Comparison of ENCODE assay signal across 15 cellular contexts in genomic region chr6:112007805-112008204, GRCh38. TPM values are rescaled to one million over a fixed set of nuclear protein-coding genes. Genes with fewer than 3 reads are reported as not detected.
DNase-seq lines count a peak whose midpoint lies in the region; ATAC-seq and TF ChIP-seq lines count a peak whose summit lies in the region.
"Had no signal": no experiment of that assay in that cellular context is flagged by ENCODE, and none has a peak within 500 bp of the region (broad histone marks: within the 10 kb centered on the region; RNA-seq: fewer than 3 reads in every experiment).

No MANE protein-coding gene starts in this region.

- peaks cover 21% of the 10 kb centered on the region for H3K4me1 Mint-ChIP-seq in activated T-helper 1 cell treated with anti-CD3 and anti-CD28 coated beads, Interleukin-12 subunit alpha, Interleukin-12 subunit beta, Interleukin-2, Interleukin-4 antibody, amounts not matched to agents 30 ng/mL and 10 ng/mL and 1 ng/mL, durations not matched to agents 14 hours and 24 hours and 36 hours (ENCODE audit: low read depth)

- no peak overlapping the region for H3K27ac Mint-ChIP-seq in activated T-helper 1 cell treated with anti-CD3 and anti-CD28 coated beads, Interleukin-12 subunit alpha, Interleukin-12 subunit beta, Interleukin-2, Interleukin-4 antibody, amounts not matched to agents 30 ng/mL and 10 ng/mL and 1 ng/mL, durations not matched to agents 14 hours and 24 hours and 36 hours

- H3K9ac ChIP-seq in GM23248 (no peak overlapping the region), rectal smooth muscle tissue (ENCODE audit: low read length) (no peak overlapping the region)
- H3K9ac ChIP-seq: parathyroid adenoma had no signal

- no peak overlapping the region for H3K4me3 Mint-ChIP-seq in activated T-helper 1 cell treated with anti-CD3 and anti-CD28 coated beads, Interleukin-12 subunit alpha, Interleukin-12 subunit beta, Interleukin-2, Interleukin-4 antibody, amounts not matched to agents 30 ng/mL and 10 ng/mL and 1 ng/mL, durations not matched to agents 14 hours and 24 hours and 36 hours

- no peak for TF ChIP-seq EP300 in gastroesophageal sphincter (IDR thresholded peaks at IDR 0.05)

- H3K4me1 ChIP-seq in GM23248 (ENCODE audit: insufficient read depth) (peaks cover 15% of the 10 kb centered on the region), SJCRH30 (peaks cover 32% of the 10 kb centered on the region), gastroesophageal sphincter (peaks cover 0 to 20% (median 7%) of the 10 kb centered on the region in 3 donors), rectal smooth muscle tissue (ENCODE audit: control insufficient read depth, insufficient read depth, low read length) (peaks cover 7% of the 10 kb centered on the region)
- H3K4me1 ChIP-seq: body of pancreas, parathyroid adenoma had no signal

- H3K27me3 ChIP-seq in GM23248 (replicated peaks; ENCODE audit: insufficient read depth), result no peaks in the 10 kb centered on the region
- H3K27me3 ChIP-seq in SJCRH30, result no peaks in the 10 kb centered on the region
- no peaks in the 10 kb centered on the region for H3K27me3 ChIP-seq in gastroesophageal sphincter
- no peaks in the 10 kb centered on the region for H3K27me3 ChIP-seq in rectal smooth muscle tissue (ENCODE audit: control insufficient read depth, insufficient read depth, low read length)
- H3K27me3 ChIP-seq: body of pancreas had no signal

- no peak overlapping the region for H2AFZ ChIP-seq in GM23248
- H2AFZ ChIP-seq: parathyroid adenoma had no signal

- H3K27ac ChIP-seq in GM23248 (no peak overlapping the region), SJCRH30 (peak overlapping the region; percentile 71), gastroesophageal sphincter (peak overlapping the region in 3 of 4 donors; percentile 41 to 54 (median 51)), rectal smooth muscle tissue (ENCODE audit: low read depth, low read length) (peak overlapping the region; percentile 44)
- H3K27ac ChIP-seq: parathyroid adenoma, thoracic aorta had no signal

- H3K36me3 Mint-ChIP-seq in activated T-helper 1 cell treated with anti-CD3 and anti-CD28 coated beads, Interleukin-12 subunit alpha, Interleukin-12 subunit beta, Interleukin-2, Interleukin-4 antibody, amounts not matched to agents 30 ng/mL and 10 ng/mL and 1 ng/mL, durations not matched to agents 14 hours and 24 hours and 36 hours (ENCODE audit: low read depth), result peaks cover 2% of the 10 kb centered on the region

- DNase-seq in GM23248, result peak; percentile 63
- no peak for DNase-seq in SJCRH30
- no peak for DNase-seq in amniotic stem cell (lab: John Stamatoyannopoulos, UW)
- DNase-seq in NCI-H82 (lab: John Stamatoyannopoulos, UW), result no peak
- no peak for DNase-seq in GM19240 (ENCODE audit: insufficient read length, low spot score)
- DNase-seq in activated T-helper 1 cell treated with anti-CD3 and anti-CD28 coated beads, Interleukin-12 subunit alpha, Interleukin-12 subunit beta, Interleukin-2, Interleukin-4 antibody, amounts not matched to agents 30 ng/mL and 10 ng/mL and 1 ng/mL, durations not matched to agents 14 hours and 24 hours and 36 hours (ENCODE audit: low spot score), result no peak
- DNase-seq: COR-L47, NCI-H1105 treated with DMSO at 0.1 percent for 48 hours, NCI-H524 treated with DMSO at 0.1 percent for 48 hours had no signal

- H3K4me2 ChIP-seq in GM23248 (ENCODE audit: unreplicated experiment), result no peak overlapping the region

- intact Hi-C loops in activated T-helper 1 cell treated with anti-CD3 and anti-CD28 coated beads, Interleukin-12 subunit alpha, Interleukin-12 subunit beta, Interleukin-2, Interleukin-4 antibody, amounts not matched to agents 30 ng/mL and 10 ng/mL and 1 ng/mL, durations not matched to agents 14 hours and 24 hours and 36 hours (cut with micrococcal nuclease), result no loop called here

- in situ Hi-C loops in GM23248 (cut with MboI), result no loop called here

- no peaks in the 10 kb centered on the region for H3K36me3 ChIP-seq in GM23248 (ENCODE audit: low read depth)
- no peaks in the 10 kb centered on the region for H3K36me3 ChIP-seq in SJCRH30
- no peaks in the 10 kb centered on the region for H3K36me3 ChIP-seq in gastroesophageal sphincter
- H3K36me3 ChIP-seq in rectal smooth muscle tissue (ENCODE audit: control insufficient read depth, insufficient read depth, low read length), result no peaks in the 10 kb centered on the region
- H3K36me3 ChIP-seq: thoracic aorta had no signal

- no peaks in the 10 kb centered on the region for H3K9me2 ChIP-seq in GM23248 (ENCODE audit: insufficient read depth)

- no peaks in the 10 kb centered on the region for H3K27me3 Mint-ChIP-seq in activated T-helper 1 cell treated with anti-CD3 and anti-CD28 coated beads, Interleukin-12 subunit alpha, Interleukin-12 subunit beta, Interleukin-2, Interleukin-4 antibody, amounts not matched to agents 30 ng/mL and 10 ng/mL and 1 ng/mL, durations not matched to agents 14 hours and 24 hours and 36 hours (ENCODE audit: insufficient read depth)

- peak; percentile 63 for ATAC-seq in gastroesophageal sphincter

- WGBS in GM23248 (ENCODE audit: low coverage in 1 of 2, low lambda C conversion rate in 2 of 2, missing lambda C conversion rate in 2 of 2), 2 experiments, result 34 to 35% methylated on average over 3 of the region's 3 CpGs
- WGBS in gastroesophageal sphincter (ENCODE audit: low coverage in 1 of 2), 2 donors, result 20 to 71% methylated on average over 1 to 3 of the region's 3 CpGs

- H3K79me2 ChIP-seq in GM23248 (ENCODE audit: insufficient read depth), result no peaks in the 10 kb centered on the region
- H3K79me2 ChIP-seq: parathyroid adenoma had no signal

- no peak for TF ChIP-seq POLR2A in gastroesophageal sphincter (IDR thresholded peaks at IDR 0.05)

- H3K9me3 ChIP-seq in GM23248 (ENCODE audit: low read depth) (no peaks in the 10 kb centered on the region), SJCRH30 (replicated peaks) (no peaks in the 10 kb centered on the region), gastroesophageal sphincter (no peaks in the 10 kb centered on the region)
- H3K9me3 ChIP-seq: body of pancreas, thoracic aorta had no signal

- TF ChIP-seq CTCF in gastroesophageal sphincter (IDR thresholded peaks at IDR 0.05), result no peak

- H3K9me3 Mint-ChIP-seq in activated T-helper 1 cell treated with anti-CD3 and anti-CD28 coated beads, Interleukin-12 subunit alpha, Interleukin-12 subunit beta, Interleukin-2, Interleukin-4 antibody, amounts not matched to agents 30 ng/mL and 10 ng/mL and 1 ng/mL, durations not matched to agents 14 hours and 24 hours and 36 hours, result no peaks in the 10 kb centered on the region

- no peaks in the 10 kb centered on the region for H3F3A ChIP-seq in GM23248 (ENCODE audit: insufficient read depth)

- H3K4me3 ChIP-seq in GM23248 (no peak overlapping the region), SJCRH30 (no peak overlapping the region), gastroesophageal sphincter (no peak overlapping the region), rectal smooth muscle tissue (ENCODE audit: low read length) (no peak overlapping the region)
- H3K4me3 ChIP-seq: body of pancreas, thoracic aorta had no signal

- no peaks in the 10 kb centered on the region for H4K20me1 ChIP-seq in GM23248 (ENCODE audit: insufficient read depth)

RNA-seq across cellular contexts. Expression of gene CCN6, which starts 46.1 kb away (rescaled TPM):
- not detected in 2 replicates for total RNA-seq in GM23248 (2014; rRNA removed; shearing (Covaris generic))
- 0.48 and 0.57 TPM in 2 replicates for polyA plus RNA-seq in GM23248 (2016; fragmentation: Nextera tagmentation; extraction: Ambion mirVana)
- not detected in 2 replicates for total RNA-seq in SJCRH30 (2014; rRNA removed; shearing (Covaris generic))
- total RNA-seq in gastroesophageal sphincter, result not detected
- total RNA-seq in activated T-helper 1 cell treated with anti-CD3 and anti-CD28 coated beads, Interleukin-12 subunit alpha, Interleukin-12 subunit beta, Interleukin-2, Interleukin-4 antibody, amounts not matched to agents 30 ng/mL and 10 ng/mL and 1 ng/mL, durations not matched to agents 14 hours and 24 hours and 36 hours, result 0.17 TPM in 1 of 2 replicates, not detected in the other
- total RNA-seq: body of pancreas; T-helper 1 cell treated with Interleukin-12 subunit alpha and Interleukin-12 subunit beta and Interleukin-4 antibody, amounts not matched to agents 30 ng/mL and 1 ng/mL, for 36 hours; thoracic aorta had no signal
